18 cellular contexts compared by ENCODE assay signal in the genomic region with DNA sequence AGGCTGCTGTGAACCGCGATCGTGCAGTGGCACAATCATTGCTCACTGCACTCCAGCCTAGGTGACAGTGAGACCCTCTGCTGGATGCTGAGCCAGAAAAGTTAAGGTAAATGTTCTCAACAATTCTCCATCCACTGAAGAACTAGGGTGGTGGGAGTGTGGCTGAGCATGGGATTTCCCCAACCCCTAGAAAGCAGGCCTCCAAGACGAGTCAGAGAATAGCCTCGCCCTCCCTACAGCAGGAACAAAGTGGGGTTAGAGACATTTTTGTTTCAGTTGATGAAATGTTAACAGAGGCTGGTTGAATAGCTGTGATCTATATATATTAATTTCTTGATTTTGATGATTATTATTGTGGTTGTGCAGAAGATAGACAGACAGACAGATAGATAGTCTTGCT.
"Had no signal": no experiment of that assay in that cellular context is flagged by ENCODE, and none has a peak within 500 bp of the region (broad histone marks: within the 10 kb centered on the region; RNA-seq: fewer than 3 reads in every experiment).

No MANE protein-coding gene starts in this region.

- H3K27ac Mint-ChIP-seq: activated CD4-positive, alpha-beta memory T cell treated with anti-CD3 and anti-CD28 coated beads, Interleukin-2, amount 10 ng/mL, durations not matched to agents 7 days and 5 days; progenitor cell of endocrine pancreas; stimulated activated memory B cell treated with anti-CD40 and anti-IgM and Interleukin-4, amounts not matched to agents 10 μg/mL and 1 μg/mL and 100 μg/mL, for 72 hours had no signal

- ATAC-seq: left cardiac atrium; mucosa of descending colon; stimulated activated memory B cell treated with anti-CD40 and anti-IgM and Interleukin-4, amounts not matched to agents 10 μg/mL and 1 μg/mL and 100 μg/mL, for 72 hours had no signal

- H3K27me3 Mint-ChIP-seq: activated CD4-positive, alpha-beta memory T cell treated with anti-CD3 and anti-CD28 coated beads, Interleukin-2, amount 10 ng/mL, durations not matched to agents 7 days and 5 days; naive B cell; progenitor cell of endocrine pancreas; stimulated activated memory B cell treated with anti-CD40 and anti-IgM and Interleukin-4, amounts not matched to agents 10 μg/mL and 1 μg/mL and 100 μg/mL, for 72 hours had no signal

- H3K4me1 Mint-ChIP-seq: naive B cell; neural crest cell; stimulated activated memory B cell treated with anti-CD40 and anti-IgM and Interleukin-4, amounts not matched to agents 10 μg/mL and 1 μg/mL and 100 μg/mL, for 72 hours had no signal

- H3K4me3 Mint-ChIP-seq: activated CD4-positive, alpha-beta memory T cell treated with anti-CD3 and anti-CD28 coated beads, Interleukin-2, amount 10 ng/mL, durations not matched to agents 7 days and 5 days; naive B cell; neural crest cell; stimulated activated memory B cell treated with anti-CD40 and anti-IgM and Interleukin-4, amounts not matched to agents 10 μg/mL and 1 μg/mL and 100 μg/mL, for 72 hours had no signal

- DNase-seq: activated CD4-positive, alpha-beta memory T cell treated with anti-CD3 and anti-CD28 coated beads, Interleukin-2, amount 10 ng/mL, durations not matched to agents 7 days and 5 days; activated naive CD4-positive, alpha-beta T cell treated with Interleukin-2 at 50 U/mL for 16 hours; adrenal gland; cerebellar nuclear complex; cortex of kidney; effector CD4-positive, alpha-beta T cell; foreskin fibroblast; left cardiac atrium; mesenchymal stem cell; mucosa of descending colon; naive B cell; stimulated activated CD4-positive, alpha-beta T cell treated with anti-CD3 and anti-CD28 coated beads, Interleukin-4, amount 100 ng/mL, for 24 hours; T-helper 1 cell; T1000; thyroid gland had no signal
